In the genomic region with DNA sequence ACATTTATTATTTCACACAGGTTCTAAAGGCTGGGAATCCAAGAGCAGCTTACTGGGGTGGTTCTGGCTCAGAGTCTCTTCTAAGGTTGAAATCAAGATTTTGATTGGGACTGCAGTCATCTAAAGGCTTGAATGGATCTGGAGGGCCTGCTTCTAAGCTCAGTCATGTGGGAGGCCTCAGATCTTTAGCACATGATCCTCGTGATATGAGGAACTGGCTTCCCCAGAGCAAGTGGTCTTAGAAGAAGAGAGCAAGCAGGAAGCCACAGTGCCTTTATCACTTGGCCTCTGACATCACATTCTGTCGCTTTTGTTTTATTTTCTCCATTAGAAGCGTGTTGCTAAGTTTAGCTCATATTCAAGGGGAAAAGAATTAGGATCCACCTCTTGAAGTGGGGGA, we compare ENCODE assay signal across 1 cellular context.
TF ChIP-seq lines count a peak whose summit lies in the region.

No MANE protein-coding gene starts in this region.

TF ChIP-seq in GM23338, 12 proteins besides CTCF, POLR2A, EP300 and RAD21:
- TF ChIP-seq ZNF462 (CRISPR knock-in tag; IDR thresholded peaks at IDR 0.05) (no peak), EZH2 (IDR thresholded peaks at IDR 0.05; ENCODE audit: low read depth, unreplicated experiment) (no peak), ZNF114 (CRISPR knock-in tag; IDR thresholded peaks at IDR 0.05) (no peak)
- TF ChIP-seq, protein P1, sequence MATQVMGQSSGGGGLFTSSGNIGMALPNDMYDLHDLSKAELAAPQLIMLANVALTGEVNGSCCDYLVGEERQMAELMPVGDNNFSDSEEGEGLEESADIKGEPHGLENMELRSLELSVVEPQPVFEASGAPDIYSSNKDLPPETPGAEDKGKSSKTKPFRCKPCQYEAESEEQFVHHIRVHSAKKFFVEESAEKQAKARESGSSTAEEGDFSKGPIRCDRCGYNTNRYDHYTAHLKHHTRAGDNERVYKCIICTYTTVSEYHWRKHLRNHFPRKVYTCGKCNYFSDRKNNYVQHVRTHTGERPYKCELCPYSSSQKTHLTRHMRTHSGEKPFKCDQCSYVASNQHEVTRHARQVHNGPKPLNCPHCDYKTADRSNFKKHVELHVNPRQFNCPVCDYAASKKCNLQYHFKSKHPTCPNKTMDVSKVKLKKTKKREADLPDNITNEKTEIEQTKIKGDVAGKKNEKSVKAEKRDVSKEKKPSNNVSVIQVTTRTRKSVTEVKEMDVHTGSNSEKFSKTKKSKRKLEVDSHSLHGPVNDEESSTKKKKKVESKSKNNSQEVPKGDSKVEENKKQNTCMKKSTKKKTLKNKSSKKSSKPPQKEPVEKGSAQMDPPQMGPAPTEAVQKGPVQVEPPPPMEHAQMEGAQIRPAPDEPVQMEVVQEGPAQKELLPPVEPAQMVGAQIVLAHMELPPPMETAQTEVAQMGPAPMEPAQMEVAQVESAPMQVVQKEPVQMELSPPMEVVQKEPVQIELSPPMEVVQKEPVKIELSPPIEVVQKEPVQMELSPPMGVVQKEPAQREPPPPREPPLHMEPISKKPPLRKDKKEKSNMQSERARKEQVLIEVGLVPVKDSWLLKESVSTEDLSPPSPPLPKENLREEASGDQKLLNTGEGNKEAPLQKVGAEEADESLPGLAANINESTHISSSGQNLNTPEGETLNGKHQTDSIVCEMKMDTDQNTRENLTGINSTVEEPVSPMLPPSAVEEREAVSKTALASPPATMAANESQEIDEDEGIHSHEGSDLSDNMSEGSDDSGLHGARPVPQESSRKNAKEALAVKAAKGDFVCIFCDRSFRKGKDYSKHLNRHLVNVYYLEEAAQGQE (IDR thresholded peaks at IDR 0.05; ENCODE audit: unreplicated experiment), result no peak
